Comparison of ENCODE assay signal across 11 cellular contexts in genomic region chr22:43823353-43823908, GRCh38. TPM values are rescaled to one million over a fixed set of nuclear protein-coding genes. Genes with fewer than 3 reads are reported as not detected.
DNase-seq lines count a peak whose midpoint lies in the region; ATAC-seq and TF ChIP-seq lines count a peak whose summit lies in the region.
"Had no signal": no experiment of that assay in that cellular context is flagged by ENCODE, and none has a peak within 500 bp of the region (broad histone marks: within the 10 kb centered on the region; RNA-seq: fewer than 3 reads in every experiment).

No MANE protein-coding gene starts in this region.

- DNase-seq in NCI-H1417 (lab: John Stamatoyannopoulos, UW) (peak in 2 of 3 experiments; percentile 21 to 40), NCI-H1417 treated with DMSO at 0.1 percent for 48 hours (lab: John Stamatoyannopoulos, UW) (no peak), WERI-Rb-1 (peak; percentile 1), kidney epithelial cell (ENCODE audit: low read depth) (peak; percentile 85), hepatic stellate cell (ENCODE audit: low spot score) (no peak), psoas muscle (no peak)
- no peak for DNase-seq in activated CD4-positive, alpha-beta memory T cell treated with anti-CD3 and anti-CD28 coated beads, Interleukin-2, amount 10 ng/mL, durations not matched to agents 7 days and 5 days
- DNase-seq: activated CD8-positive, alpha-beta T cell treated with anti-CD3 and anti-CD28 coated beads, Interleukin-2, amount 10 ng/mL, durations not matched to agents 7 days and 5 days; erythroblast; NCI-H510A treated with DMSO at 0.1 percent for 48 hours had no signal

- H3K36me3 ChIP-seq in WERI-Rb-1, result peaks cover 39% of the 10 kb centered on the region
- H3K36me3 ChIP-seq in kidney epithelial cell (ENCODE audit: control insufficient read depth, insufficient read depth, low read length), result no peaks in the 10 kb centered on the region
- H3K36me3 ChIP-seq in psoas muscle (ENCODE audit: insufficient read depth in 1 of 2, low read depth in 1 of 2), result no peaks in the 10 kb centered on the region

- no peak overlapping the region for H3K4me3 ChIP-seq in WERI-Rb-1 (ENCODE audit: low read depth, low read length)
- H3K4me3 ChIP-seq in kidney epithelial cell (ENCODE audit: low read depth, low read length), result no peak overlapping the region
- H3K4me3 ChIP-seq in psoas muscle, result no peak overlapping the region

- H3K4me3 Mint-ChIP-seq in activated CD4-positive, alpha-beta memory T cell treated with anti-CD3 and anti-CD28 coated beads, Interleukin-2, amount 10 ng/mL, durations not matched to agents 7 days and 5 days, result no peak overlapping the region
- H3K4me3 Mint-ChIP-seq: activated CD8-positive, alpha-beta T cell treated with anti-CD3 and anti-CD28 coated beads, Interleukin-2, amount 10 ng/mL, durations not matched to agents 7 days and 5 days had no signal

- intact Hi-C loops in psoas muscle (cut with DNase I), result loop anchor here in 1 of 2 donors (10.0 kb wide), 1 partner anchor 131 kb away; the partner anchor contains the start of gene SAMM50

- POLR2A ChIA-PET in activated CD4-positive, alpha-beta memory T cell treated with anti-CD3 and anti-CD28 coated beads, Interleukin-2, amount 10 ng/mL, durations not matched to agents 7 days and 5 days (lab: Charles Lee), result interaction anchor here (0.9 kb wide), 1 partner anchor 11 kb away, joined by 3 read pairs; the partner anchor contains the start of gene EFCAB6

- H3K9me3 Mint-ChIP-seq in activated CD4-positive, alpha-beta memory T cell treated with anti-CD3 and anti-CD28 coated beads, Interleukin-2, amount 10 ng/mL, durations not matched to agents 7 days and 5 days, result no peaks in the 10 kb centered on the region

- no peaks in the 10 kb centered on the region for H3K9me3 ChIP-seq in WERI-Rb-1 (ENCODE audit: severe bottlenecking)
- no peaks in the 10 kb centered on the region for H3K9me3 ChIP-seq in psoas muscle

- ATAC-seq in psoas muscle, result no peak
- ATAC-seq: activated CD8-positive, alpha-beta T cell treated with anti-CD3 and anti-CD28 coated beads, Interleukin-2, amount 10 ng/mL, durations not matched to agents 7 days and 5 days had no signal

- H3K4me1 ChIP-seq in psoas muscle, result no peaks in the 10 kb centered on the region

- H3K4me1 Mint-ChIP-seq in activated CD4-positive, alpha-beta memory T cell treated with anti-CD3 and anti-CD28 coated beads, Interleukin-2, amount 10 ng/mL, durations not matched to agents 7 days and 5 days, result no peaks in the 10 kb centered on the region

- CTCF ChIA-PET in activated CD4-positive, alpha-beta memory T cell treated with anti-CD3 and anti-CD28 coated beads, Interleukin-2, amount 10 ng/mL, durations not matched to agents 7 days and 5 days (lab: Charles Lee), result no interaction called here

- WGBS in psoas muscle, 3 donors, result 47 to 54% (median 52%) methylated on average over 13 of the region's 13 CpGs

- peaks cover 2% of the 10 kb centered on the region for H3K27me3 Mint-ChIP-seq in activated CD4-positive, alpha-beta memory T cell treated with anti-CD3 and anti-CD28 coated beads, Interleukin-2, amount 10 ng/mL, durations not matched to agents 7 days and 5 days

- no peaks in the 10 kb centered on the region for H3K36me3 Mint-ChIP-seq in activated CD4-positive, alpha-beta memory T cell treated with anti-CD3 and anti-CD28 coated beads, Interleukin-2, amount 10 ng/mL, durations not matched to agents 7 days and 5 days (ENCODE audit: low read depth)

- H3K27ac Mint-ChIP-seq in activated CD4-positive, alpha-beta memory T cell treated with anti-CD3 and anti-CD28 coated beads, Interleukin-2, amount 10 ng/mL, durations not matched to agents 7 days and 5 days, result no peak overlapping the region
- H3K27ac Mint-ChIP-seq: activated CD8-positive, alpha-beta T cell treated with anti-CD3 and anti-CD28 coated beads, Interleukin-2, amount 10 ng/mL, durations not matched to agents 7 days and 5 days had no signal

- TF ChIP-seq CTCF in WERI-Rb-1 (IDR thresholded peaks at IDR 0.05; ENCODE audit: low read depth, low read length) (no peak), kidney epithelial cell (IDR thresholded peaks at IDR 0.05; ENCODE audit: insufficient read depth, low read length, poor library complexity, severe bottlenecking) (no peak), psoas muscle (IDR thresholded peaks at IDR 0.05) (no peak)

- H3K27me3 ChIP-seq in WERI-Rb-1 (ENCODE audit: insufficient read depth, low read depth, severe bottlenecking), result no peaks in the 10 kb centered on the region
- no peaks in the 10 kb centered on the region for H3K27me3 ChIP-seq in kidney epithelial cell (ENCODE audit: control insufficient read depth, insufficient read depth, low read length)
- peaks cover 0 to 47% (median 22%) of the 10 kb centered on the region in 3 donors for H3K27me3 ChIP-seq in psoas muscle (ENCODE audit: insufficient read depth in 3 of 3, low read length in 2 of 3)

- H3K27ac ChIP-seq in WERI-Rb-1 (no peak overlapping the region), temporal lobe (ENCODE audit: low read depth, low read length) (peak overlapping the region; percentile 54), psoas muscle (no peak overlapping the region)

RNA-seq across cellular contexts. Expression of gene EFCAB6, which starts 11.3 kb away (rescaled TPM):
- total RNA-seq in kidney epithelial cell, result 1.7 and 2.3 TPM in 2 replicates
- 7.6 TPM for total RNA-seq in temporal lobe
- under 1 TPM in 1 of 2 experiments, not detected in 1; 0.18 TPM for total RNA-seq in activated CD4-positive, alpha-beta memory T cell treated with anti-CD3 and anti-CD28 coated beads, Interleukin-2, amount 10 ng/mL, durations not matched to agents 7 days and 5 days
- under 1 TPM; 0.34 to 0.84 (median 0.59) TPM for total RNA-seq in psoas muscle
- polyA plus RNA-seq in psoas muscle, result under 1 TPM; 0.07 to 0.53 (median 0.26) TPM

RNA-seq across cellular contexts. Expression of gene SULT4A1, which starts 38.9 kb away (rescaled TPM):
- total RNA-seq in kidney epithelial cell (1.4 and 1.8 TPM in 2 replicates), temporal lobe (35.2 TPM), psoas muscle (not detected)
- not detected for total RNA-seq in activated CD4-positive, alpha-beta memory T cell treated with anti-CD3 and anti-CD28 coated beads, Interleukin-2, amount 10 ng/mL, durations not matched to agents 7 days and 5 days
- polyA plus RNA-seq in psoas muscle, result under 1 TPM in 2 of 3 donors, not detected in 1; 0.08 to 0.23 TPM
- total RNA-seq: activated CD8-positive, alpha-beta T cell treated with anti-CD3 and anti-CD28 coated beads, Interleukin-2, amount 10 ng/mL, durations not matched to agents 7 days and 5 days had no signal

Comparison
In these comparisons a context has a peak if more than half of its experiments do, and no peak if none do; other contexts are left out.
1. DNase-seq: peak in NCI-H1417 (2 of 3), WERI-Rb-1 (single experiment) and kidney epithelial cell (single experiment); none in NCI-H1417 treated with DMSO at 0.1 percent for 48 hours (single experiment), hepatic stellate cell (single experiment), activated CD4-positive, alpha-beta memory T cell treated with anti-CD3 and anti-CD28 coated beads, Interleukin-2, amount 10 ng/mL, durations not matched to agents 7 days and 5 days (single experiment) and psoas muscle (0 of 2).
2. RNA of gene SULT4A1, which starts 38.9 kb away (total RNA-seq): 35.2 TPM in temporal lobe (single experiment); 1.4 to 1.8 TPM in kidney epithelial cell, not detected in activated CD4-positive, alpha-beta memory T cell treated with anti-CD3 and anti-CD28 coated beads, Interleukin-2, amount 10 ng/mL, durations not matched to agents 7 days and 5 days and not detected in psoas muscle; every median in the first group is over 10 times any median in the second.